Comparison of ENCODE assay signal across 17 cellular contexts in genomic region chr2:23616630-23617029, GRCh38.
DNase-seq lines count a peak whose midpoint lies in the region; ATAC-seq and TF ChIP-seq lines count a peak whose summit lies in the region.
"Had no signal": no experiment of that assay in that cellular context is flagged by ENCODE, and none has a peak within 500 bp of the region (broad histone marks: within the 10 kb centered on the region; RNA-seq: fewer than 3 reads in every experiment).

No MANE protein-coding gene starts in this region.

- intact Hi-C loops in tibial artery (cut with DNase I; ENCODE audit: low total_unique reads): no loop called here

- H3K36me3 ChIP-seq in muscle layer of duodenum (ENCODE audit: control insufficient read depth in 1 of 2, insufficient read depth in 2 of 2, low read length in 2 of 2) (no peaks in the 10 kb centered on the region), tibial artery (no peaks in the 10 kb centered on the region)

- POLR2A ChIA-PET in HEK293T (lab: Yijun Ruan, JAX): no interaction called here

- no peak overlapping the region for H3K4me3 ChIP-seq in coronary artery
- H3K4me3 ChIP-seq in muscle layer of duodenum (ENCODE audit: low read depth in 1 of 2, low read length in 2 of 2): peak overlapping the region in 1 of 2 donors; percentile 56
- H3K4me3 ChIP-seq in tibial artery: peak overlapping the region in 1 of 2 donors; percentile 35
- H3K4me3 ChIP-seq: GM23338, lung had no signal

- H3K27ac ChIP-seq in coronary artery: peak overlapping the region; percentile 17 to 74
- peak overlapping the region; percentile 90 for H3K27ac ChIP-seq in muscle layer of duodenum (ENCODE audit: low read length)
- H3K27ac ChIP-seq in tibial artery: peak overlapping the region; percentile 86 to 88
- H3K27ac ChIP-seq: C4-2B had no signal

- H3K4me1 ChIP-seq in muscle layer of duodenum (ENCODE audit: control insufficient read depth in 1 of 2, insufficient read depth in 2 of 2, low read length in 2 of 2) (peaks cover 4 to 43% of the 10 kb centered on the region in 2 donors), tibial artery (peaks cover 0 to 61% (median 48%) of the 10 kb centered on the region in 4 donors)

- TF ChIP-seq CTCF in coronary artery (IDR thresholded peaks at IDR 0.05) (no peak), tibial artery (IDR thresholded peaks at IDR 0.05) (no peak)

- H3K27me3 ChIP-seq in muscle layer of duodenum (ENCODE audit: low read depth, low read length) (no peaks in the 10 kb centered on the region), tibial artery (no peaks in the 10 kb centered on the region)

- H3K9me3 ChIP-seq in muscle layer of duodenum (ENCODE audit: control insufficient read depth in 1 of 2, low read length in 2 of 2): peaks cover 0 to 4% of the 10 kb centered on the region in 2 donors
- no peaks in the 10 kb centered on the region for H3K9me3 ChIP-seq in tibial artery

- CTCF ChIA-PET in HEK293T (lab: Yijun Ruan, JAX): no interaction called here

- ATAC-seq in GM21737 (IDR thresholded peaks at IDR 0.05; ENCODE audit: unreplicated experiment) (no peak), GM21529 (IDR thresholded peaks at IDR 0.05; ENCODE audit: unreplicated experiment) (no peak)
- ATAC-seq: activated T-cell treated with anti-CD3 and anti-CD28 coated beads, Interleukin-2, amount 50 U/mL, for 72 hours; GM23338 had no signal

- DNase-seq in NCI-H1417 (lab: John Stamatoyannopoulos, UW): peak in 2 of 3 experiments; percentile 32 to 80
- DNase-seq in NCI-H1417 treated with DMSO at 0.1 percent for 48 hours (lab: John Stamatoyannopoulos, UW): no peak
- DNase-seq in coronary artery (ENCODE audit: low spot score): no peak
- DNase-seq in tibial artery: peak in 1 of 2 donors; percentile 39
- DNase-seq in HEK293T (ENCODE audit: extremely low spot score): no peak
- DNase-seq: 8988T; activated CD4-positive, alpha-beta T cell treated with anti-CD3 and anti-CD28 coated beads, Interleukin-2, amount 50 U/mL, for 4 hours; activated T-cell treated with anti-CD3 and anti-CD28 coated beads, Interleukin-2, amount 50 U/mL, for 72 hours; DMS79 treated with DMSO at 0.1 percent for 48 hours; NCI-H226; stimulated activated naive CD4-positive, alpha-beta T cell treated with Interleukin-2 at 50 U/mL for 16 hours had no signal

TF ChIP-seq in HEK293T, 16 proteins besides CTCF, POLR2A, EP300 and RAD21:
- TF ChIP-seq ELF4 (IDR thresholded peaks at IDR 0.05): no peak
- TF ChIP-seq ZNF384 (IDR thresholded peaks at IDR 0.05): no peak
- TF ChIP-seq FOXK2 (IDR thresholded peaks at IDR 0.05): no peak
- TF ChIP-seq HDGF (IDR thresholded peaks at IDR 0.05; ENCODE audit: borderline replicate concordance): no peak
- no peak for TF ChIP-seq L3MBTL2 (conservative IDR thresholded peaks at IDR 0.05)
- no peak for TF ChIP-seq SUZ12 (IDR thresholded peaks at IDR 0.05)
- no peak for TF ChIP-seq NFRKB (IDR thresholded peaks at IDR 0.05)
- TF ChIP-seq CTBP1 (IDR thresholded peaks at IDR 0.05; ENCODE audit: borderline replicate concordance): no peak
- TF ChIP-seq BHLHE40 (IDR thresholded peaks at IDR 0.05; ENCODE audit: borderline replicate concordance): no peak
- TF ChIP-seq FOXM1 (IDR thresholded peaks at IDR 0.05; ENCODE audit: borderline replicate concordance): no peak
- no peak for TF ChIP-seq TARDBP (IDR thresholded peaks at IDR 0.05)

Comparison
In these comparisons a context has a peak if more than half of its experiments do, and no peak if none do; other contexts are left out.
1. DNase-seq: peak in NCI-H1417 (2 of 3); none in NCI-H1417 treated with DMSO at 0.1 percent for 48 hours (single experiment), coronary artery (single experiment) and HEK293T (single experiment).
2. Peak in every context shown above with its lines, with median percentiles within 50 percentile points of each other: H3K27ac ChIP-seq.